14 cellular contexts compared by ENCODE assay signal in the genomic region with DNA sequence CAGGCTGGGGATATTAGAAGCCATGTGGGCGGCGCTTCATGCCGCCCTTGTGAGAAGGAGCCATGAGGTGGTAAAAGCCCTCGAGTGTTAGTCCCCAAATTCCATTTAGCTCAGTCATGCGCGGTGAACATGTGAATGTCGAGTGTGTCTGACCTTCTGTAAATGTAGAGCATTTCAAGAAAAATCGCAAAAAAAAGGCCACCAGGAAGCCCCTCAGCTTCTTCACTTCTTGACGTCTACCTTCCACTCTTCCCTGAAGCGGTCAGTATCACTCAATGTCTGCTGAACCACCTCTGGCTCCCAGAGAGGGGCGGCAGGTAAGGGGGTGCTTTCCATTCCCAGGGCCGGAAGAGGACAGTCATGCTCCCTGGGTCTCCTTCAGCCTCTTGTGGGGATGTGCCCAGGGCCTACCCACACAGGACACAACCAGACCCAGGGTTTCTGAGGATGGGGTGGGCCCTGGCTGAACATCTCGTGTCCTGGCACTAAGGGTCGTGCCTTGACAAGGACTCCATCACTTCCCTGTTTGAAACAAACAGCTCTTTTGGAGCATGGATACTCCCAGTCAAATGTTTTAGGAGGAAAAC.
DNase-seq lines count a peak whose midpoint lies in the region; ATAC-seq and TF ChIP-seq lines count a peak whose summit lies in the region.
"Had no signal": no experiment of that assay in that cellular context is flagged by ENCODE, and none has a peak within 500 bp of the region (broad histone marks: within the 10 kb centered on the region; RNA-seq: fewer than 3 reads in every experiment).

No MANE protein-coding gene starts in this region.

- peak overlapping the region; percentile 39 for H2AK9ac ChIP-seq in IMR-90 (replicated peaks; ENCODE audit: low read depth, low read length, poor library complexity)

- no peak overlapping the region for H2BK120ac ChIP-seq in IMR-90 (ENCODE audit: low read depth, low read length)

- POLR2A ChIA-PET in IMR-90 (lab: Charles Lee; ENCODE audit: unreplicated experiment) = no interaction called here

- no peak overlapping the region for H3K18ac ChIP-seq in IMR-90 (ENCODE audit: low read depth, low read length)

- no peak overlapping the region for H3K23ac ChIP-seq in IMR-90 (ENCODE audit: low read depth, low read length)

- H2AK5ac ChIP-seq in IMR-90 (ENCODE audit: low read depth, low read length) = no peak overlapping the region

- DNase-seq in IMR-90 = no peak
- DNase-seq in islet precursor cell = peak; percentile 50
- peak; percentile 48 for DNase-seq in osteocyte (ENCODE audit: extremely low spot score, unreplicated experiment)
- DNase-seq in type B pancreatic cell (ENCODE audit: extremely low spot score, unreplicated experiment) = peak; percentile 24
- DNase-seq in SJCRH30 = no peak
- no peak for DNase-seq in activated naive CD4-positive, alpha-beta T cell treated with anti-CD3 and anti-CD28 coated beads, Interleukin-2, amount 50 U/mL, for 72 hours (ENCODE audit: low spot score in 2 of 2)
- DNase-seq in T1000 (lab: John Stamatoyannopoulos, UW) = no peak
- DNase-seq: C1 segment of cervical spinal cord; CD4-positive, alpha-beta T cell; DMS79; GOT3; H9 had no signal

- CTCF ChIA-PET in IMR-90 (lab: Yijun Ruan, JAX) = no interaction called here

- H3K4me3 Mint-ChIP-seq in osteocyte (ENCODE audit: unreplicated experiment) (no peak overlapping the region), type B pancreatic cell (no peak overlapping the region)
- H3K4me3 Mint-ChIP-seq: B cell; CD4-positive, alpha-beta T cell; H9 had no signal

- H3K4me1 Mint-ChIP-seq in osteocyte (ENCODE audit: unreplicated experiment) = no peaks in the 10 kb centered on the region
- H3K4me1 Mint-ChIP-seq in type B pancreatic cell (ENCODE audit: unreplicated experiment) = no peaks in the 10 kb centered on the region
- H3K4me1 Mint-ChIP-seq: B cell had no signal

- H3K9me3 ChIP-seq in IMR-90 (ENCODE audit: control insufficient read depth, insufficient read depth, low read length) (no peaks in the 10 kb centered on the region), SJCRH30 (replicated peaks) (no peaks in the 10 kb centered on the region)

- no peak overlapping the region for H2BK20ac ChIP-seq in IMR-90 (ENCODE audit: low read depth, low read length)

- no peak overlapping the region for H3K9ac ChIP-seq in IMR-90 (ENCODE audit: low read depth, low read length)

- H3K27me3 ChIP-seq in IMR-90 (ENCODE audit: control insufficient read depth, insufficient read depth, low read length) (peaks cover 41% of the 10 kb centered on the region), SJCRH30 (no peaks in the 10 kb centered on the region)

- H4K91ac ChIP-seq in IMR-90 (ENCODE audit: insufficient read depth, low read depth, low read length) = no peak overlapping the region

- TF ChIP-seq CTCF in IMR-90 (conservative IDR thresholded peaks at IDR 0.05; ENCODE audit: low read depth, low read length) (no peak), osteocyte (IDR thresholded peaks at IDR 0.05) (no peak), type B pancreatic cell (conservative IDR thresholded peaks at IDR 0.05) (no peak)

- no peaks in the 10 kb centered on the region for H4K20me1 ChIP-seq in IMR-90 (ENCODE audit: insufficient read depth, low read length)

- H3K14ac ChIP-seq in IMR-90 (replicated peaks; ENCODE audit: low read depth, low read length) = no peak overlapping the region

- H4K5ac ChIP-seq in IMR-90 (ENCODE audit: low read depth, low read length) = no peak overlapping the region

- H3K9me1 ChIP-seq in IMR-90 (ENCODE audit: insufficient read depth, low read length) = no peaks in the 10 kb centered on the region

- no peak overlapping the region for H3K4me2 ChIP-seq in IMR-90 (ENCODE audit: low read depth, low read length)

- H3K4me1 ChIP-seq in IMR-90 (ENCODE audit: control insufficient read depth, insufficient read depth, low read length) (no peaks in the 10 kb centered on the region), SJCRH30 (no peaks in the 10 kb centered on the region)

- no peak overlapping the region for H2AFZ ChIP-seq in IMR-90 (replicated peaks; ENCODE audit: low read length, poor library complexity)

- no peak overlapping the region for H3K4ac ChIP-seq in IMR-90 (ENCODE audit: low read depth, low read length)

- TF ChIP-seq RAD21 in IMR-90 (IDR thresholded peaks at IDR 0.05; ENCODE audit: low read length) = no peak

- BruUV-seq in IMR-90 (replicated peaks; lab: Mats Ljungman, UMichigan) = no TSS peak

- H2BK5ac ChIP-seq in IMR-90 (ENCODE audit: low read depth, low read length, poor library complexity, severe bottlenecking) = no peak overlapping the region

- H3K9me3 Mint-ChIP-seq in osteocyte (ENCODE audit: unreplicated experiment) (no peaks in the 10 kb centered on the region), type B pancreatic cell (no peaks in the 10 kb centered on the region)
- no peaks in the 10 kb centered on the region for H3K9me3 Mint-ChIP-seq in activated naive CD4-positive, alpha-beta T cell treated with anti-CD3 and anti-CD28 coated beads, Interleukin-2, amount 50 U/mL, for 72 hours
- H3K9me3 Mint-ChIP-seq: CD4-positive, alpha-beta T cell; H9 had no signal

- H3K36me3 ChIP-seq in IMR-90 (ENCODE audit: control insufficient read depth, insufficient read depth, low read length) (no peaks in the 10 kb centered on the region), SJCRH30 (no peaks in the 10 kb centered on the region)

- no peak overlapping the region for H3K56ac ChIP-seq in IMR-90 (ENCODE audit: extremely low read depth, insufficient read depth, low read length)

- 73% methylated on average over 3 of the region's 14 CpGs; no CpG with 5 or more reads in 1 of the 2 experiments for WGBS in IMR-90 (ENCODE audit: extremely low coverage in 2 of 2, insufficient read length in 1 of 2), 2 experiments

- no peak overlapping the region for H3K4me3 ChIP-seq in IMR-90 (ENCODE audit: insufficient read depth, low read depth, low read length)
- no peak overlapping the region for H3K4me3 ChIP-seq in SJCRH30
- H3K4me3 ChIP-seq: GM12878 had no signal

- intact Hi-C loops in IMR-90 (cut with micrococcal nuclease) = no loop called here

- no peaks in the 10 kb centered on the region for H3K79me1 ChIP-seq in IMR-90 (ENCODE audit: low read depth in 1 of 2, low read length in 2 of 2)

- ATAC-seq in IMR-90 (ENCODE audit: low read depth) = no peak
- no peak for ATAC-seq in activated naive CD4-positive, alpha-beta T cell treated with anti-CD3 and anti-CD28 coated beads, Interleukin-2, amount 50 U/mL, for 72 hours
- ATAC-seq: GM12878 had no signal

- H3K27ac Mint-ChIP-seq in osteocyte (ENCODE audit: unreplicated experiment) (no peak overlapping the region), type B pancreatic cell (no peak overlapping the region)
- H3K27ac Mint-ChIP-seq in activated naive CD4-positive, alpha-beta T cell treated with anti-CD3 and anti-CD28 coated beads, Interleukin-2, amount 50 U/mL, for 72 hours = no peak overlapping the region
- H3K27ac Mint-ChIP-seq: B cell; CD4-positive, alpha-beta T cell; H9 had no signal

- dilution Hi-C loops in IMR-90 (cut with HindIII; ENCODE audit: low sequenced_read_pairs, unreplicated experiment) = no loop called here

- TF ChIP-seq POLR2A in IMR-90 (IDR thresholded peaks at IDR 0.05; ENCODE audit: low read depth, low read length) = no peak

- H3K27ac ChIP-seq in IMR-90 (ENCODE audit: insufficient read depth, low read length) (no peak overlapping the region), SJCRH30 (no peak overlapping the region)

- H2BK15ac ChIP-seq in IMR-90 (ENCODE audit: low read depth, low read length) = no peak overlapping the region

- H3K36me3 Mint-ChIP-seq in osteocyte (ENCODE audit: unreplicated experiment) (no peaks in the 10 kb centered on the region), type B pancreatic cell (no peaks in the 10 kb centered on the region)
- no peaks in the 10 kb centered on the region for H3K36me3 Mint-ChIP-seq in activated naive CD4-positive, alpha-beta T cell treated with anti-CD3 and anti-CD28 coated beads, Interleukin-2, amount 50 U/mL, for 72 hours

- in situ Hi-C loops in IMR-90 (cut with MboI; ENCODE audit: low sequenced_read_pairs) = no loop called here

- peaks cover 16% of the 10 kb centered on the region for H3K27me3 Mint-ChIP-seq in osteocyte (ENCODE audit: unreplicated experiment)
- H3K27me3 Mint-ChIP-seq in type B pancreatic cell = peaks cover 9% of the 10 kb centered on the region
- H3K27me3 Mint-ChIP-seq: CD4-positive, alpha-beta T cell had no signal

- no peak overlapping the region for H4K8ac ChIP-seq in IMR-90 (ENCODE audit: low read depth in 2 of 2, low read length in 2 of 2)

TF ChIP-seq in IMR-90, 13 proteins besides CTCF, POLR2A, EP300 and RAD21 (continues in another document):
- TF ChIP-seq BHLHE40 (IDR thresholded peaks at IDR 0.05; ENCODE audit: low read depth, low read length) (no peak), SMC3 (IDR thresholded peaks at IDR 0.05; ENCODE audit: low read depth, low read length) (no peak), MAZ (IDR thresholded peaks at IDR 0.05; ENCODE audit: borderline replicate concordance, low read depth, low read length) (no peak), NFE2L2 (IDR thresholded peaks at IDR 0.05; ENCODE audit: low read depth, low read length) (no peak), RFX5 (IDR thresholded peaks at IDR 0.05; ENCODE audit: low read depth, low read length) (no peak), CHD1 (IDR thresholded peaks at IDR 0.05; ENCODE audit: low read depth, low read length) (no peak), FOS (IDR thresholded peaks at IDR 0.05; ENCODE audit: low read depth, low read length) (no peak), CEBPB (IDR thresholded peaks at IDR 0.05; ENCODE audit: low read depth, low read length) (no peak), MXI1 (IDR thresholded peaks at IDR 0.05; ENCODE audit: borderline replicate concordance, low read depth, low read length) (no peak)
- TF ChIP-seq, protein P1, sequence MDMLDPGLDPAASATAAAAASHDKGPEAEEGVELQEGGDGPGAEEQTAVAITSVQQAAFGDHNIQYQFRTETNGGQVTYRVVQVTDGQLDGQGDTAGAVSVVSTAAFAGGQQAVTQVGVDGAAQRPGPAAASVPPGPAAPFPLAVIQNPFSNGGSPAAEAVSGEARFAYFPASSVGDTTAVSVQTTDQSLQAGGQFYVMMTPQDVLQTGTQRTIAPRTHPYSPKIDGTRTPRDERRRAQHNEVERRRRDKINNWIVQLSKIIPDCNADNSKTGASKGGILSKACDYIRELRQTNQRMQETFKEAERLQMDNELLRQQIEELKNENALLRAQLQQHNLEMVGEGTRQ (IDR thresholded peaks at IDR 0.05; ENCODE audit: low read depth, low read length) = no peak
- TF ChIP-seq, protein P2, sequence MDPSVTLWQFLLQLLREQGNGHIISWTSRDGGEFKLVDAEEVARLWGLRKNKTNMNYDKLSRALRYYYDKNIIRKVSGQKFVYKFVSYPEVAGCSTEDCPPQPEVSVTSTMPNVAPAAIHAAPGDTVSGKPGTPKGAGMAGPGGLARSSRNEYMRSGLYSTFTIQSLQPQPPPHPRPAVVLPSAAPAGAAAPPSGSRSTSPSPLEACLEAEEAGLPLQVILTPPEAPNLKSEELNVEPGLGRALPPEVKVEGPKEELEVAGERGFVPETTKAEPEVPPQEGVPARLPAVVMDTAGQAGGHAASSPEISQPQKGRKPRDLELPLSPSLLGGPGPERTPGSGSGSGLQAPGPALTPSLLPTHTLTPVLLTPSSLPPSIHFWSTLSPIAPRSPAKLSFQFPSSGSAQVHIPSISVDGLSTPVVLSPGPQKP (IDR thresholded peaks at IDR 0.05; ENCODE audit: borderline replicate concordance, low read depth, low read length) = no peak

Comparison
In these comparisons a context has a peak if more than half of its experiments do, and no peak if none do; other contexts are left out.
1. DNase-seq: peak in islet precursor cell (single experiment), osteocyte (single experiment) and type B pancreatic cell (single experiment); none in IMR-90 (single experiment), SJCRH30 (0 of 2), activated naive CD4-positive, alpha-beta T cell treated with anti-CD3 and anti-CD28 coated beads, Interleukin-2, amount 50 U/mL, for 72 hours (0 of 2) and T1000 (single experiment).